In the genomic region with DNA sequence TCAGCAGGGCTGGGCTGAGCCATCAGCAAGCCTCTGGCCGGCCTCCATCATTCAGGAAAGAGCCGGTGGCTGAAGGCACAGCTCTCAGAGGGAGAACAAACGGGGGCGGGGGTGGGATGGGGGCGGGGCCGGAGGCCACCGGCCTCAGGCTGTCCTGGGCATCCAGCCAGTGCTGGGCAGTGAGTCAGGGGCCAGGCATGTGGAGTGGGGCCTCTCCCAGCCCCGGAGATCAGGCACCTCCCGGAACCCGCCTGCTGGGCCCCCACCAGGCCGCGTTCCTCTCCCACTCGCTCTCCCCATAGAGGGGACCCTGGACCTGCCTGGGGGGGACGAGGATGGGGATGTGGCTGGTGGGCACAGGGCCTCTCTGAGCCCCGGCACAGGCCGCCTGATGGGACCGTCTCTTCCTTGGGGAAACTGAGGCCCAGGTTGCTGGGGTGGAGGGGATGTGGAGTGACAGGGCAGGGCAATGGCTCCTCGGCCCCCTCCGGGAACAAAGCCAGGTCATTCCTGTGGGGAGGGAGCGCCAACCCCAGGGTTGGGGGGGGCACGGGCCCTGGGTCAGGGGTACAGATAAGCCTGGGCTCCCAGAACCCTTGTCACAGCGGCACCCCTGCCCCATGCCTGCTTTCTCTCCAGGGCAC, we compare ENCODE assay signal across 1 cellular context.
TF ChIP-seq lines count a peak whose summit lies in the region.

No MANE protein-coding gene starts in this region.

TF ChIP-seq in HEK293, 187 proteins besides CTCF, POLR2A, EP300 and RAD21 (continued from another document):
- TF ChIP-seq ZSCAN18 (tag by site-specific recombination; IDR thresholded peaks at IDR 0.05) (0 out of 2 replicates have a peak, but pooled peaks have one; percentile 29), PRDM2 (tag by site-specific recombination; IDR thresholded peaks at IDR 0.05; ENCODE audit: borderline replicate concordance) (no peak), ZNF24 (tag by site-specific recombination; IDR thresholded peaks at IDR 0.05) (peak; percentile 53; the same call in 1 of the 2 replicates), ZNF473 (tag by site-specific recombination; IDR thresholded peaks at IDR 0.05) (no peak), ZBTB20 (tag by site-specific recombination; IDR thresholded peaks at IDR 0.05) (peak; percentile 57; the same call in 1 of the 2 replicates), ZNF112 (tag by site-specific recombination; IDR thresholded peaks at IDR 0.05) (no peak), ZNF513 (tag by site-specific recombination; IDR thresholded peaks at IDR 0.05) (no peak)
